Comparison of ENCODE assay signal across 1 cellular context in the genomic region with DNA sequence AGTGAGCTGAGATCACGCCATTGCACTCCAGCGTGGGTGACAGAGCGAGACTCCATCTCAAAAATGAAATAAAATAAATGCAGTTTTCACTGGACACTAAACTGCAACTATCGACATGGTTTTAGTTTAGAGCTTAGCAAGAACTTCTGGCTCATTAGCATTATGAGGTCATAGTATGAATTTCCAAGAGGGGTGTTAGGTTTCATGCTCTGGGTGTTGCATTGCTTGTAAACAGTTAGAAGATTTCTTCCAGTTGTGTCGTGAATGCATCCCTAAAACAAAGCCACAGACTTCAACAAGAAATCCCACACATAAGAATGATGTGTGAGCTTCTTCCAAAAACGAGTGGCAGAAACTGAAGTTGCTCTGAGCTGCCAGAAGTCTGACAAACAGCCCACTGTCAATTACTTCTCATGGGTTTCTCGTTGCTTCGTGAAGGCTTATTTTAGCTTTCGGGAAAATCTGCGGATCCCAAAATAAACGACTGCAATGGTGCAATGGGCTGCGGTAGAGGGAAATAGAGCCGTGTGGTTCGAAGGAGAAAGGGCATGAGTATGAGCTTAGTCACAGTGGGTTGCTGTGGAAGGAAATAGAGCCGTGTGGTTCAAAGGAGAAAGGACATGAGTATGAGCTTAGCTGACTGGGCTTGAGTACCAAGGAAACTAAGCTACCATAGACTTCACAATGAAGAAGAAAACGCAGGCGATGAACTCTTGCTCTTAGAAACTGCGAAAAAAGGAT.
TF ChIP-seq lines count a peak whose summit lies in the region.

No MANE protein-coding gene starts in this region.

TF ChIP-seq in GM23338, 12 proteins besides CTCF, POLR2A, EP300 and RAD21 (continued from another document):
- TF ChIP-seq, protein P1, sequence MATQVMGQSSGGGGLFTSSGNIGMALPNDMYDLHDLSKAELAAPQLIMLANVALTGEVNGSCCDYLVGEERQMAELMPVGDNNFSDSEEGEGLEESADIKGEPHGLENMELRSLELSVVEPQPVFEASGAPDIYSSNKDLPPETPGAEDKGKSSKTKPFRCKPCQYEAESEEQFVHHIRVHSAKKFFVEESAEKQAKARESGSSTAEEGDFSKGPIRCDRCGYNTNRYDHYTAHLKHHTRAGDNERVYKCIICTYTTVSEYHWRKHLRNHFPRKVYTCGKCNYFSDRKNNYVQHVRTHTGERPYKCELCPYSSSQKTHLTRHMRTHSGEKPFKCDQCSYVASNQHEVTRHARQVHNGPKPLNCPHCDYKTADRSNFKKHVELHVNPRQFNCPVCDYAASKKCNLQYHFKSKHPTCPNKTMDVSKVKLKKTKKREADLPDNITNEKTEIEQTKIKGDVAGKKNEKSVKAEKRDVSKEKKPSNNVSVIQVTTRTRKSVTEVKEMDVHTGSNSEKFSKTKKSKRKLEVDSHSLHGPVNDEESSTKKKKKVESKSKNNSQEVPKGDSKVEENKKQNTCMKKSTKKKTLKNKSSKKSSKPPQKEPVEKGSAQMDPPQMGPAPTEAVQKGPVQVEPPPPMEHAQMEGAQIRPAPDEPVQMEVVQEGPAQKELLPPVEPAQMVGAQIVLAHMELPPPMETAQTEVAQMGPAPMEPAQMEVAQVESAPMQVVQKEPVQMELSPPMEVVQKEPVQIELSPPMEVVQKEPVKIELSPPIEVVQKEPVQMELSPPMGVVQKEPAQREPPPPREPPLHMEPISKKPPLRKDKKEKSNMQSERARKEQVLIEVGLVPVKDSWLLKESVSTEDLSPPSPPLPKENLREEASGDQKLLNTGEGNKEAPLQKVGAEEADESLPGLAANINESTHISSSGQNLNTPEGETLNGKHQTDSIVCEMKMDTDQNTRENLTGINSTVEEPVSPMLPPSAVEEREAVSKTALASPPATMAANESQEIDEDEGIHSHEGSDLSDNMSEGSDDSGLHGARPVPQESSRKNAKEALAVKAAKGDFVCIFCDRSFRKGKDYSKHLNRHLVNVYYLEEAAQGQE (IDR thresholded peaks at IDR 0.05; ENCODE audit: unreplicated experiment), result no peak
- no peak for TF ChIP-seq EZH2 (IDR thresholded peaks at IDR 0.05; ENCODE audit: low read depth, unreplicated experiment)
- no peak for TF ChIP-seq ZNF331 (CRISPR knock-in tag; IDR thresholded peaks at IDR 0.05; ENCODE audit: low read depth)
- TF ChIP-seq, protein P2, sequence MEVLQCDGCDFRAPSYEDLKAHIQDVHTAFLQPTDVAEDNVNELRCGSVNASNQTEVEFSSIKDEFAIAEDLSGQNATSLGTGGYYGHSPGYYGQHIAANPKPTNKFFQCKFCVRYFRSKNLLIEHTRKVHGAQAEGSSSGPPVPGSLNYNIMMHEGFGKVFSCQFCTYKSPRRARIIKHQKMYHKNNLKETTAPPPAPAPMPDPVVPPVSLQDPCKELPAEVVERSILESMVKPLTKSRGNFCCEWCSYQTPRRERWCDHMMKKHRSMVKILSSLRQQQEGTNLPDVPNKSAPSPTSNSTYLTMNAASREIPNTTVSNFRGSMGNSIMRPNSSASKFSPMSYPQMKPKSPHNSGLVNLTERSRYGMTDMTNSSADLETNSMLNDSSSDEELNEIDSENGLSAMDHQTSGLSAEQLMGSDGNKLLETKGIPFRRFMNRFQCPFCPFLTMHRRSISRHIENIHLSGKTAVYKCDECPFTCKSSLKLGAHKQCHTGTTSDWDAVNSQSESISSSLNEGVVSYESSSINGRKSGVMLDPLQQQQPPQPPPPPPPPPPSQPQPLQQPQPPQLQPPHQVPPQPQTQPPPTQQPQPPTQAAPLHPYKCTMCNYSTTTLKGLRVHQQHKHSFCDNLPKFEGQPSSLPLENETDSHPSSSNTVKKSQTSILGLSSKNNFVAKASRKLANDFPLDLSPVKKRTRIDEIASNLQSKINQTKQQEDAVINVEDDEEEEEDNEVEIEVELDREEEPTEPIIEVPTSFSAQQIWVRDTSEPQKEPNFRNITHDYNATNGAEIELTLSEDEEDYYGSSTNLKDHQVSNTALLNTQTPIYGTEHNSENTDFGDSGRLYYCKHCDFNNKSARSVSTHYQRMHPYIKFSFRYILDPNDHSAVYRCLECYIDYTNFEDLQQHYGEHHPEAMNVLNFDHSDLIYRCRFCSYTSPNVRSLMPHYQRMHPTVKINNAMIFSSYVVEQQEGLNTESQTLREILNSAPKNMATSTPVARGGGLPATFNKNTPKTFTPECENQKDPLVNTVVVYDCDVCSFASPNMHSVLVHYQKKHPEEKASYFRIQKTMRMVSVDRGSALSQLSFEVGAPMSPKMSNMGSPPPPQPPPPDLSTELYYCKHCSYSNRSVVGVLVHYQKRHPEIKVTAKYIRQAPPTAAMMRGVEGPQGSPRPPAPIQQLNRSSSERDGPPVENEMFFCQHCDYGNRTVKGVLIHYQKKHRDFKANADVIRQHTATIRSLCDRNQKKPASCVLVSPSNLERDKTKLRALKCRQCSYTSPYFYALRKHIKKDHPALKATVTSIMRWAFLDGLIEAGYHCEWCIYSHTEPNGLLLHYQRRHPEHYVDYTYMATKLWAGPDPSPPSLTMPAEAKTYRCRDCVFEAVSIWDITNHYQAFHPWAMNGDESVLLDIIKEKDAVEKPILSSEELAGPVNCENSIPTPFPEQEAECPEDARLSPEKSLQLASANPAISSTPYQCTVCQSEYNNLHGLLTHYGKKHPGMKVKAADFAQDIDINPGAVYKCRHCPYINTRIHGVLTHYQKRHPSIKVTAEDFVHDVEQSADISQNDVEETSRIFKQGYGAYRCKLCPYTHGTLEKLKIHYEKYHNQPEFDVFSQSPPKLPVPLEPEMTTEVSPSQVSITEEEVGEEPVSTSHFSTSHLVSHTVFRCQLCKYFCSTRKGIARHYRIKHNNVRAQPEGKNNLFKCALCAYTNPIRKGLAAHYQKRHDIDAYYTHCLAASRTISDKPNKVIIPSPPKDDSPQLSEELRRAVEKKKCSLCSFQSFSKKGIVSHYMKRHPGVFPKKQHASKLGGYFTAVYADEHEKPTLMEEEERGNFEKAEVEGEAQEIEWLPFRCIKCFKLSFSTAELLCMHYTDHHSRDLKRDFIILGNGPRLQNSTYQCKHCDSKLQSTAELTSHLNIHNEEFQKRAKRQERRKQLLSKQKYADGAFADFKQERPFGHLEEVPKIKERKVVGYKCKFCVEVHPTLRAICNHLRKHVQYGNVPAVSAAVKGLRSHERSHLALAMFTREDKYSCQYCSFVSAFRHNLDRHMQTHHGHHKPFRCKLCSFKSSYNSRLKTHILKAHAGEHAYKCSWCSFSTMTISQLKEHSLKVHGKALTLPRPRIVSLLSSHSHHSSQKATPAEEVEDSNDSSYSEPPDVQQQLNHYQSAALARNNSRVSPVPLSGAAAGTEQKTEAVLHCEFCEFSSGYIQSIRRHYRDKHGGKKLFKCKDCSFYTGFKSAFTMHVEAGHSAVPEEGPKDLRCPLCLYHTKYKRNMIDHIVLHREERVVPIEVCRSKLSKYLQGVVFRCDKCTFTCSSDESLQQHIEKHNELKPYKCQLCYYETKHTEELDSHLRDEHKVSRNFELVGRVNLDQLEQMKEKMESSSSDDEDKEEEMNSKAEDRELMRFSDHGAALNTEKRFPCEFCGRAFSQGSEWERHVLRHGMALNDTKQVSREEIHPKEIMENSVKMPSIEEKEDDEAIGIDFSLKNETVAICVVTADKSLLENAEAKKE (CRISPR knock-in tag; IDR thresholded peaks at IDR 0.05), result no peak
